ENCODE assay signal across 8 cellular contexts in genomic region chr2:211455225-211455841, GRCh38.
DNase-seq lines count a peak whose midpoint lies in the region; ATAC-seq and TF ChIP-seq lines count a peak whose summit lies in the region.

No MANE protein-coding gene starts in this region.

- H3K4me3 Mint-ChIP-seq in WTC11: no peak overlapping the region

- ATAC-seq in HG02623 (IDR thresholded peaks at IDR 0.05; ENCODE audit: unreplicated experiment) (peak; percentile 71), WTC11 (peak; percentile 64), psoas muscle (peak in 1 of 4 donors; percentile 67)

- POLR2A ChIA-PET in WTC11 (lab: Charles Lee): interaction anchor here (0.6 kb wide), 1 partner anchor 41 kb away, joined by 3 read pairs; no protein-coding TSS in a partner anchor

- H3K27ac ChIP-seq in psoas muscle: no peak overlapping the region

- H3K36me3 ChIP-seq in psoas muscle (ENCODE audit: insufficient read depth in 1 of 2, low read depth in 1 of 2): no peaks in the 10 kb centered on the region

- no peaks in the 10 kb centered on the region for H3K36me3 Mint-ChIP-seq in WTC11

- no peaks in the 10 kb centered on the region for H3K4me1 ChIP-seq in psoas muscle

- no peak overlapping the region for H3K4me3 ChIP-seq in AG09309 (ENCODE audit: control insufficient read depth, low read depth, low read length)
- H3K4me3 ChIP-seq in GM12875 (ENCODE audit: low read depth, low read length): no peak overlapping the region
- H3K4me3 ChIP-seq in psoas muscle: no peak overlapping the region

- DNase-seq in AG09309 (ENCODE audit: low read depth) (peak; percentile 8), NCI-H1417 treated with DMSO at 0.1 percent for 48 hours (lab: John Stamatoyannopoulos, UW) (peak; percentile 43), WTC11 (ENCODE audit: low spot score) (peak; percentile 45), globus pallidus (ENCODE audit: low spot score) (peak; percentile 72), psoas muscle (no peak)
- DNase-seq in activated CD8-positive, alpha-beta memory T cell treated with anti-CD3 and anti-CD28 coated beads, Interleukin-2, amount 50 U/mL, for 4 hours: no peak

- no peaks in the 10 kb centered on the region for H3K9me3 ChIP-seq in psoas muscle

- CTCF ChIA-PET in WTC11 (lab: Charles Lee): interaction anchor here (0.6 to 2.0 kb wide), 23 partner anchors 8 to 1099 kb away, joined by 3 to 9 read pairs (median 4); no protein-coding TSS in a partner anchor

- no peaks in the 10 kb centered on the region for H3K27me3 ChIP-seq in psoas muscle (ENCODE audit: insufficient read depth in 3 of 3, low read length in 2 of 3)

- no peak overlapping the region for H3K27ac Mint-ChIP-seq in WTC11

- intact Hi-C loops in psoas muscle (cut with DNase I): no loop called here

- no peaks in the 10 kb centered on the region for H3K27me3 Mint-ChIP-seq in WTC11 (ENCODE audit: low read depth)

- peaks cover 4% of the 10 kb centered on the region; the same call in 1 of the 2 replicates for H3K9me3 Mint-ChIP-seq in WTC11

- H3K4me1 Mint-ChIP-seq in WTC11: peaks cover 14% of the 10 kb centered on the region

- TF ChIP-seq CTCF in AG09309 (IDR thresholded peaks at IDR 0.05; ENCODE audit: control insufficient read depth, insufficient read depth, low read depth, low read length, missing control alignments) (peak; percentile 88), GM12875 (IDR thresholded peaks at IDR 0.05; ENCODE audit: borderline replicate concordance, insufficient read depth, low read depth, low read length) (peak; percentile 84), WTC11 (IDR thresholded peaks at IDR 0.05) (peak; percentile 83), psoas muscle (IDR thresholded peaks at IDR 0.05) (peak; percentile 80)

- WGBS in psoas muscle, 3 donors: 67 to 77% (median 73%) methylated on average over 1 of the region's 1 CpG

TF ChIP-seq in WTC11, 78 proteins besides CTCF, POLR2A, EP300 and RAD21 (continues in another document):
- TF ChIP-seq MAX (CRISPR knock-in tag; IDR thresholded peaks at IDR 0.05) (no peak), AR (CRISPR knock-in tag; IDR thresholded peaks at IDR 0.05) (no peak), CBFB (CRISPR knock-in tag; IDR thresholded peaks at IDR 0.05; ENCODE audit: low read depth) (no peak), ZBTB43 (CRISPR knock-in tag; IDR thresholded peaks at IDR 0.05) (no peak), SMAD3 (CRISPR knock-in tag; IDR thresholded peaks at IDR 0.05; ENCODE audit: borderline replicate concordance) (no peak), CREM (CRISPR knock-in tag; IDR thresholded peaks at IDR 0.05) (no peak), NR2C2 (CRISPR knock-in tag; IDR thresholded peaks at IDR 0.05) (no peak), ZNF232 (CRISPR knock-in tag; IDR thresholded peaks at IDR 0.05) (no peak), HMGXB4 (CRISPR knock-in tag; IDR thresholded peaks at IDR 0.05) (no peak), ZNF512 (CRISPR knock-in tag; IDR thresholded peaks at IDR 0.05; ENCODE audit: borderline replicate concordance) (no peak), ZSCAN18 (CRISPR knock-in tag; IDR thresholded peaks at IDR 0.05) (no peak), JUN (CRISPR knock-in tag; IDR thresholded peaks at IDR 0.05) (no peak)

Comparison
In these comparisons a context has a peak if more than half of its experiments do, and no peak if none do; other contexts are left out.
1. DNase-seq: peak in AG09309 (single experiment), NCI-H1417 treated with DMSO at 0.1 percent for 48 hours (single experiment), WTC11 (single experiment) and globus pallidus (single experiment); none in psoas muscle (0 of 2) and activated CD8-positive, alpha-beta memory T cell treated with anti-CD3 and anti-CD28 coated beads, Interleukin-2, amount 50 U/mL, for 4 hours (single experiment).
2. Peak in every context shown above with its lines, with median percentiles within 50 percentile points of each other: CTCF ChIP-seq.